2 cellular contexts compared by ENCODE assay signal in the genomic region with DNA sequence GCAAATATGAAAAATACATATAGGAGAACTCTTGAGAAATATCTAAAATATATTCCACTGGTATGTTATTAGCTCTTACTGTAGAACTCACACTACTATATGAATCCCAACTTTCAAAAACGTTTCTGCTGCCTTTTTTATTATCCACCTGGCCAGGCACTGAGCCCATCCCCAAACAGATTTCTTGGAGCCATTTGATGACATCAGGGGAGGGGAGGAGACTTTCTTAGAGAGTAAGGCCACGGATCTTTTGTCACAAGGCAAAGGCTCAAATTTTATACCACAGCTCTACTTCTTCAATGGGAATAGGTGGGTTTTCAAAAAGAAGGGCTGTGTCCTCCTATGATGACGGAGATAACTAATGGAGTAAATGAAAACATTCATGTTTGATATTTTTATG.
TF ChIP-seq lines count a peak whose summit lies in the region.

No MANE protein-coding gene starts in this region.

TF ChIP-seq in GM23338, 12 proteins besides CTCF, POLR2A, EP300 and RAD21:
- TF ChIP-seq CREB1 (CRISPR knock-in tag; IDR thresholded peaks at IDR 0.05; ENCODE audit: low read depth) (peak; percentile 59; the same call in 1 of the 2 replicates), NANOG (IDR thresholded peaks at IDR 0.05; ENCODE audit: borderline replicate concordance) (no peak)
TF ChIP-seq in GM23338: peak in this region for 1.

TF ChIP-seq in K562, 482 proteins besides CTCF, POLR2A, EP300 and RAD21:
- TF ChIP-seq CEBPB (tag; IDR thresholded peaks at IDR 0.05) (no peak), FOS (IDR thresholded peaks at IDR 0.05; ENCODE audit: extremely low read depth, insufficient read length) (no peak), ZNF224 (CRISPR knock-in tag; IDR thresholded peaks at IDR 0.05) (no peak), PCBP1 (IDR thresholded peaks at IDR 0.05; ENCODE audit: low read depth, low read length, poor library complexity, severe bottlenecking) (no peak), FOXK1 (CRISPR knock-in tag; IDR thresholded peaks at IDR 0.05; ENCODE audit: borderline replicate concordance) (no peak), SRSF7 (optimal IDR thresholded peaks at IDR 0.05; ENCODE audit: low read depth, low read length) (no peak), GTF2A2 (tag; IDR thresholded peaks at IDR 0.05) (no peak), CREB1 (IDR thresholded peaks at IDR 0.05) (0 out of 2 replicates have a peak, but pooled peaks have one; percentile 50), CREB1 (CRISPR knock-in tag; IDR thresholded peaks at IDR 0.05) (no peak), SNIP1 (IDR thresholded peaks at IDR 0.05; ENCODE audit: low read depth) (no peak), PHF21A (IDR thresholded peaks at IDR 0.05; ENCODE audit: borderline replicate concordance, low read depth) (no peak), ZNF431 (CRISPR knock-in tag; IDR thresholded peaks at IDR 0.05) (no peak), MTA1 (IDR thresholded peaks at IDR 0.05; ENCODE audit: borderline replicate concordance) (0 out of 2 replicates have a peak, but pooled peaks have one; percentile 62), FOXJ2 (tag; IDR thresholded peaks at IDR 0.05) (no peak), ZNF3 (CRISPR knock-in tag; IDR thresholded peaks at IDR 0.05) (no peak), NFE2 (IDR thresholded peaks at IDR 0.05; ENCODE audit: low read depth) (no peak), BCLAF1 (IDR thresholded peaks at IDR 0.05; ENCODE audit: borderline replicate concordance in 1 of 2, control insufficient read depth in 1 of 2, low read depth in 2 of 2, low read length in 1 of 2) (no peak), FOXK2 (conservative IDR thresholded peaks at IDR 0.05 in 1 of 2, IDR thresholded peaks at IDR 0.05 in 1 of 2; ENCODE audit: low read depth in 2 of 2) (no peak), EP400 (IDR thresholded peaks at IDR 0.05) (peak; percentile 40), SETDB1 (IDR thresholded peaks at IDR 0.05; ENCODE audit: low read length) (no peak), HNRNPH1 (optimal IDR thresholded peaks at IDR 0.05; ENCODE audit: low read depth, low read length) (no peak), ZKSCAN3 (CRISPR knock-in tag; IDR thresholded peaks at IDR 0.05) (no peak), CREM (IDR thresholded peaks at IDR 0.05; ENCODE audit: low read depth) (peak; percentile 77), JUND (IDR thresholded peaks at IDR 0.05; ENCODE audit: borderline replicate concordance, low read depth, low read length) (0 out of 2 replicates have a peak, but pooled peaks have one; percentile 10), JUND (tag; IDR thresholded peaks at IDR 0.05; ENCODE audit: borderline replicate concordance, low read depth, low read length) (no peak), ETV5 (CRISPR knock-in tag; IDR thresholded peaks at IDR 0.05; ENCODE audit: low read depth) (no peak), SRSF9 (IDR thresholded peaks at IDR 0.05; ENCODE audit: borderline replicate concordance, low read depth, low read length) (no peak), TCF15 (CRISPR knock-in tag; IDR thresholded peaks at IDR 0.05) (no peak), HDAC3 (IDR thresholded peaks at IDR 0.05; ENCODE audit: borderline replicate concordance, partially characterized antibody) (no peak), CCAR2 (IDR thresholded peaks at IDR 0.05; ENCODE audit: low read depth, low read length) (no peak), SMAD3 (CRISPR knock-in tag; conservative IDR thresholded peaks at IDR 0.05) (no peak), ZNF253 (CRISPR knock-in tag; conservative IDR thresholded peaks at IDR 0.05) (no peak), ATF1 (CRISPR knock-in tag; IDR thresholded peaks at IDR 0.05) (no peak), ATF1 (tag; IDR thresholded peaks at IDR 0.05) (peak; percentile 61), MCM5 (IDR thresholded peaks at IDR 0.05; ENCODE audit: low read depth) (no peak), SFPQ (IDR thresholded peaks at IDR 0.05; ENCODE audit: low read depth, low read length) (no peak), RBM34 (IDR thresholded peaks at IDR 0.05; ENCODE audit: borderline replicate concordance, insufficient read depth, low read length) (no peak), GATA2 (CRISPR knock-in tag; IDR thresholded peaks at IDR 0.05) (no peak), ZNF354B (CRISPR knock-in tag; IDR thresholded peaks at IDR 0.05) (no peak), MYC (IDR thresholded peaks at IDR 0.05; ENCODE audit: low read depth, low read length) (no peak), MYC (CRISPR knock-in tag; IDR thresholded peaks at IDR 0.05; ENCODE audit: borderline replicate concordance, low read depth) (no peak), KHSRP (IDR thresholded peaks at IDR 0.05) (no peak), POLR2H (tag; IDR thresholded peaks at IDR 0.05; ENCODE audit: low read depth) (0 out of 2 replicates have a peak, but pooled peaks have one; percentile 36), POLR2AphosphoS2 (IDR thresholded peaks at IDR 0.05; ENCODE audit: low read length) (no peak), ZNF133 (CRISPR knock-in tag; IDR thresholded peaks at IDR 0.05) (no peak), ZFP30 (CRISPR knock-in tag; IDR thresholded peaks at IDR 0.05; ENCODE audit: borderline replicate concordance) (no peak), TCF3 (CRISPR knock-in tag; IDR thresholded peaks at IDR 0.05) (no peak)
- TF ChIP-seq, protein P1, sequence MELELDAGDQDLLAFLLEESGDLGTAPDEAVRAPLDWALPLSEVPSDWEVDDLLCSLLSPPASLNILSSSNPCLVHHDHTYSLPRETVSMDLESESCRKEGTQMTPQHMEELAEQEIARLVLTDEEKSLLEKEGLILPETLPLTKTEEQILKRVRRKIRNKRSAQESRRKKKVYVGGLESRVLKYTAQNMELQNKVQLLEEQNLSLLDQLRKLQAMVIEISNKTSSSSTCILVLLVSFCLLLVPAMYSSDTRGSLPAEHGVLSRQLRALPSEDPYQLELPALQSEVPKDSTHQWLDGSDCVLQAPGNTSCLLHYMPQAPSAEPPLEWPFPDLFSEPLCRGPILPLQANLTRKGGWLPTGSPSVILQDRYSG (tag; conservative IDR thresholded peaks at IDR 0.05; ENCODE audit: low read depth), result no peak
- TF ChIP-seq, protein P2, sequence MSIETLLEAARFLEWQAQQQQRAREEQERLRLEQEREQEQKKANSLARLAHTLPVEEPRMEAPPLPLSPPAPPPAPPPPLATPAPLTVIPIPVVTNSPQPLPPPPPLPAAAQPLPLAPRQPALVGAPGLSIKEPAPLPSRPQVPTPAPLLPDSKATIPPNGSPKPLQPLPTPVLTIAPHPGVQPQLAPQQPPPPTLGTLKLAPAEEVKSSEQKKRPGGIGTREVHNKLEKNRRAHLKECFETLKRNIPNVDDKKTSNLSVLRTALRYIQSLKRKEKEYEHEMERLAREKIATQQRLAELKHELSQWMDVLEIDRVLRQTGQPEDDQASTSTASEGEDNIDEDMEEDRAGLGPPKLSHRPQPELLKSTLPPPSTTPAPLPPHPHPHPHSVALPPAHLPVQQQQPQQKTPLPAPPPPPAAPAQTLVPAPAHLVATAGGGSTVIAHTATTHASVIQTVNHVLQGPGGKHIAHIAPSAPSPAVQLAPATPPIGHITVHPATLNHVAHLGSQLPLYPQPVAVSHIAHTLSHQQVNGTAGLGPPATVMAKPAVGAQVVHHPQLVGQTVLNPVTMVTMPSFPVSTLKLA (conservative IDR thresholded peaks at IDR 0.05), result 0 out of 4 replicates have a peak, but pooled peaks of 1 of the 2 experiments have one; percentile 16
- TF ChIP-seq, protein P3, sequence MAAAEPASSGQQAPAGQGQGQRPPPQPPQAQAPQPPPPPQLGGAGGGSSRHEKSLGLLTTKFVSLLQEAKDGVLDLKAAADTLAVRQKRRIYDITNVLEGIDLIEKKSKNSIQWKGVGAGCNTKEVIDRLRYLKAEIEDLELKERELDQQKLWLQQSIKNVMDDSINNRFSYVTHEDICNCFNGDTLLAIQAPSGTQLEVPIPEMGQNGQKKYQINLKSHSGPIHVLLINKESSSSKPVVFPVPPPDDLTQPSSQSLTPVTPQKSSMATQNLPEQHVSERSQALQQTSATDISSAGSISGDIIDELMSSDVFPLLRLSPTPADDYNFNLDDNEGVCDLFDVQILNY (CRISPR knock-in tag; IDR thresholded peaks at IDR 0.05), result no peak
